6 cellular contexts compared by ENCODE assay signal in the genomic region with DNA sequence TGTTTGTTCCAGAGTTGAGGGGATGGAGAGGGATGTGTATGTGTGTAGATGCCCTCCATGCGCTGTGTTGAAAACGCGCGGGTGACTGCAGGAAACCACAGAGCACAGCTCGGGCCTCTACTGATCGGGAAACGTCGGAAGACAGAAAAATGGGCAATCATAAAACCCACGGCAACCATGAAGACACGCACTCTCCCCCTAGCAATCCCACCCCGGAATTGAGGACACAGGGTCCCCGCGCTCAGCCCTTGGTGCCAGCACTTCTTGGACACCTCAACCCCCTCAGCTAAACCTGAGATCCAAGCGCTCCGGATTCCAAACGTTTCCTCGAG. TPM values are rescaled to one million over a fixed set of nuclear protein-coding genes. Genes with fewer than 3 reads are reported as not detected.
DNase-seq lines count a peak whose midpoint lies in the region; ATAC-seq and TF ChIP-seq lines count a peak whose summit lies in the region.

No MANE protein-coding gene starts in this region.

- no peak for TF ChIP-seq EP300 in stomach (IDR thresholded peaks at IDR 0.05)

- H2AFZ ChIP-seq in fibroblast of lung (ENCODE audit: low read length): peak overlapping the region; percentile 68

- H3K36me3 ChIP-seq in fibroblast of lung (ENCODE audit: control insufficient read depth, insufficient read depth, low read length) (peaks cover 10% of the 10 kb centered on the region), stomach (peaks cover 8 to 45% (median 40%) of the 10 kb centered on the region in 4 donors)

- peak overlapping the region; percentile 51 to 92 (median 66) for H3K4me3 ChIP-seq in fibroblast of lung (replicated peaks in 1 of 4; ENCODE audit: control extremely low read depth in 1 of 4, insufficient read depth in 1 of 4, low read depth in 3 of 4, low read length in 4 of 4)
- H3K4me3 ChIP-seq in stomach: peak overlapping the region; percentile 76 to 94 (median 89)

- peaks cover 8% of the 10 kb centered on the region for H3K4me1 ChIP-seq in fibroblast of lung (ENCODE audit: control insufficient read depth, extremely low read depth, insufficient read depth, low read length)
- H3K4me1 ChIP-seq in stomach: peaks cover 47 to 74% (median 64%) of the 10 kb centered on the region in 4 donors

- H3K9me3 ChIP-seq in fibroblast of lung (ENCODE audit: control insufficient read depth, insufficient read depth, low read depth, low read length) (no peaks in the 10 kb centered on the region), stomach (no peaks in the 10 kb centered on the region)

- peak overlapping the region; percentile 70 for H3K27ac ChIP-seq in fibroblast of lung (ENCODE audit: insufficient read depth, low read length)
- H3K27ac ChIP-seq in stomach: peak overlapping the region; percentile 89 to 96 (median 93)

- TF ChIP-seq CTCF in fibroblast of lung (conservative IDR thresholded peaks at IDR 0.05 in 1 of 2, IDR thresholded peaks at IDR 0.05 in 1 of 2; ENCODE audit: low read depth in 1 of 2, low read length in 2 of 2): no peak
- TF ChIP-seq CTCF in stomach (IDR thresholded peaks at IDR 0.05): no peak

- DNase-seq in NOMO-1 treated with DMSO at 0.1 percent for 48 hours (lab: John Stamatoyannopoulos, UW; ENCODE audit: unreplicated experiment) (peak; percentile 59), fibroblast of lung (ENCODE audit: low read depth in 2 of 2) (no peak), stomach (no peak)
- no peak for DNase-seq in stimulated activated naive CD4-positive, alpha-beta T cell treated with Interleukin-2 at 50 U/mL for 16 hours (lab: John Stamatoyannopoulos, UW)

- peak overlapping the region; percentile 75 for H3K4me2 ChIP-seq in fibroblast of lung (ENCODE audit: extremely low read depth, insufficient read depth, low read length)

- ATAC-seq in GM18511 (IDR thresholded peaks at IDR 0.05; ENCODE audit: unreplicated experiment) (peak; percentile 17), GM18519 (IDR thresholded peaks at IDR 0.05; ENCODE audit: low FRiP score, unreplicated experiment) (no peak)

- intact Hi-C loops in stomach (cut with DNase I; ENCODE audit: low total_unique reads): no loop called here

- H3K27me3 ChIP-seq in fibroblast of lung (ENCODE audit: control insufficient read depth, insufficient read depth, low read length) (no peaks in the 10 kb centered on the region), stomach (no peaks in the 10 kb centered on the region)

- no peaks in the 10 kb centered on the region for H4K20me1 ChIP-seq in fibroblast of lung (ENCODE audit: control insufficient read depth, extremely low read depth, insufficient read depth, low read length)

- TF ChIP-seq POLR2A in stomach (IDR thresholded peaks at IDR 0.05): no peak

- peak overlapping the region; percentile 66 for H3K9ac ChIP-seq in fibroblast of lung (ENCODE audit: insufficient read depth, low read length)

- WGBS in stomach, 5 donors: 0 to 1% (median 0%) methylated on average over 17 of the region's 17 CpGs

- H3K79me2 ChIP-seq in fibroblast of lung (ENCODE audit: control insufficient read depth, insufficient read depth, low read length): peaks cover 18% of the 10 kb centered on the region

RNA-seq across cellular contexts. Expression of a gene that starts 0.2 kb away (rescaled TPM):
- total RNA-seq in fibroblast of lung (12.1 and 14.0 TPM in 2 replicates), stomach (10 to 100 TPM in 2 of 5 donors, 1 to 10 TPM in 3; 4.2 to 49.8 (median 8.1) TPM)
- polyA plus RNA-seq in fibroblast of lung (4.7 and 7.3 TPM in 2 replicates), stomach (10 to 100 TPM; 16.2 to 30.3 (median 20.9) TPM)
- 10.3 and 15.9 TPM in 2 replicates for polyA plus RNA-seq in fibroblast of lung (2012)
- 0.63 and 2.7 TPM in 2 replicates for polyA minus RNA-seq in fibroblast of lung (ENCODE audit: low replicate concordance)

RNA-seq across cellular contexts. Expression of a gene that starts 0.8 kb away (rescaled TPM):
- total RNA-seq in fibroblast of lung (3.6 and 4.5 TPM in 2 replicates), stomach (10 to 100 TPM in 3 of 5 donors, 1 to 10 TPM in 1, under 1 TPM in 1; 0.45 to 56.6 (median 10.3) TPM)
- polyA plus RNA-seq in fibroblast of lung (3.1 and 3.4 TPM in 2 replicates), stomach (1 to 10 TPM; 4.9 to 6.8 (median 5.5) TPM)
- 2.0 and 2.7 TPM in 2 replicates for polyA plus RNA-seq in fibroblast of lung (2012)
- 3.9 and 14.8 TPM in 2 replicates for polyA minus RNA-seq in fibroblast of lung (ENCODE audit: low replicate concordance)

RNA-seq across cellular contexts. Expression of a gene that starts 6.1 kb away (rescaled TPM):
- total RNA-seq in fibroblast of lung: 8.4 and 9.8 TPM in 2 replicates
- polyA plus RNA-seq in fibroblast of lung: 2.6 and 2.9 TPM in 2 replicates
- polyA plus RNA-seq in fibroblast of lung (2012): 4.9 and 5.0 TPM in 2 replicates
- polyA minus RNA-seq in fibroblast of lung (ENCODE audit: low replicate concordance): 16.5 and 17.0 TPM in 2 replicates
- 1 to 10 TPM in 4 of 5 donors, not detected in 1; 3.5 to 7.6 (median 4.9) TPM for total RNA-seq in stomach
- polyA plus RNA-seq in stomach: 10 to 100 TPM in 2 of 3 donors, 1 to 10 TPM in 1; 8.7 to 25.5 (median 19.9) TPM

RNA-seq across cellular contexts. Expression of a gene that starts 6.2 kb away (rescaled TPM):
- total RNA-seq in fibroblast of lung: 25.4 and 33.4 TPM in 2 replicates
- 38.2 and 64.8 TPM in 2 replicates for polyA plus RNA-seq in fibroblast of lung
- polyA plus RNA-seq in fibroblast of lung (2012): 67.2 and 113 TPM in 2 replicates
- 2.0 and 4.2 TPM in 2 replicates for polyA minus RNA-seq in fibroblast of lung (ENCODE audit: low replicate concordance)
- total RNA-seq in stomach: 10 to 100 TPM in 4 of 5 donors, 1 to 10 TPM in 1; 5.8 to 58.2 (median 27.2) TPM
- 100 to 1,000 TPM; 112 to 179 (median 139) TPM for polyA plus RNA-seq in stomach

RNA-seq across cellular contexts. Expression of a gene that starts 7.6 kb away (rescaled TPM):
- 143 and 229 TPM in 2 replicates for total RNA-seq in fibroblast of lung
- 76.4 and 88.6 TPM in 2 replicates for polyA plus RNA-seq in fibroblast of lung
- 94.8 and 108 TPM in 2 replicates for polyA plus RNA-seq in fibroblast of lung (2012)
- 22.4 and 24.9 TPM in 2 replicates for polyA minus RNA-seq in fibroblast of lung (ENCODE audit: low replicate concordance)
- 100 to 1,000 TPM in 3 of 5 donors, 10 to 100 TPM in 2; 78.6 to 236 (median 151) TPM for total RNA-seq in stomach
- polyA plus RNA-seq in stomach: 100 to 1,000 TPM; 113 to 236 (median 194) TPM
